In the genomic region with DNA sequence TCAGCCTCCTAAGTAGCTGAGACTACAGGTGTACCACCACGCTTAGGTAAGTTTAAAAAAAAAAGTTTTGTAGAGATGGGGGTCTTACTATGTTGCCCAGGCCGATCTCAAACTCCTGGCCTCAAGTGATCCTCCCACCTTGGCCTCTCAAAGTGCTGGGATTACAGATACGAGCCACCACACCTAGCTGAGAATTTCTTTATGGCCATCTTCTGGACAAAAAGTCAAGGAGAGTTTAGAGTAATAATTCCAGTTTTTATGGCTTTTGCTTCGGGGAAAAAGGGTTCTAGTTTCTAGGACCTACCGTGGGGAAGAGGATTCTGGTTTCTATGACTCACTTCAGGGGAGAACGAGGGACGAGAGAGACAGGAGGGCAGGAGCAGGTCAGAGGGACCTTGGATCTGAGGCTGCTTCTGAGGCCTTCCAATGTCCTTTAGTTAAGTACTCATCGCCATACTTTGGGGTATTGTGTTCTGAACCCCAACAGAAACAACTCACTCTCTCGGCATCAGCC, we compare ENCODE assay signal across 12 cellular contexts.
A peak's percentile ranks its signal among the peaks of the same experiment; 100 is the strongest.
DNase-seq lines count a peak whose midpoint lies in the region; ATAC-seq and TF ChIP-seq lines count a peak whose summit lies in the region.
"Had no signal": no experiment of that assay in that cellular context is flagged by ENCODE, and none has a peak within 500 bp of the region (broad histone marks: within the 10 kb centered on the region; RNA-seq: fewer than 3 reads in every experiment).

No MANE protein-coding gene starts in this region.

- intact Hi-C loops in heart left ventricle (cut with DNase I), result no loop called here
- intact Hi-C loops in cardiac septum (cut with DNase I), result no loop called here
- intact Hi-C loops in activated CD8-positive, alpha-beta T cell treated with anti-CD3 and anti-CD28 coated beads for 36 hours (cut with micrococcal nuclease), result loop anchor here (5.0 kb wide), 2 partner anchors 76 to 131 kb away; no protein-coding TSS in a partner anchor
- intact Hi-C loops in left colon (cut with DNase I, micrococcal nuclease), result no loop called here

- POLR2A ChIA-PET in activated CD8-positive, alpha-beta T cell treated with anti-CD3 and anti-CD28 coated beads for 36 hours (lab: Charles Lee), result interaction anchor here (0.9 to 13.9 kb wide), 6 partner anchors 20 to 94 kb away, joined by 3 to 212 read pairs (median 30); partner anchors contain the start of genes FLOT1 and IER3

- TF ChIP-seq POLR2A in heart left ventricle (IDR thresholded peaks at IDR 0.05), result no peak

- WGBS in heart left ventricle, 4 donors, result 86 to 92% (median 88%) methylated on average over 9 of the region's 9 CpGs

- H3K9me3 ChIP-seq in heart left ventricle (no peaks in the 10 kb centered on the region), thoracic aorta (no peaks in the 10 kb centered on the region), MG63 (no peaks in the 10 kb centered on the region)

- H3K27ac ChIP-seq in heart left ventricle, result peak overlapping the region in 7 of 12 donors; percentile 25 to 88 (median 46)
- H3K27ac ChIP-seq in thoracic aorta, result peak overlapping the region; percentile 8 to 63

- peaks cover 68% of the 10 kb centered on the region for H3K36me3 Mint-ChIP-seq in activated CD8-positive, alpha-beta T cell treated with anti-CD3 and anti-CD28 coated beads for 36 hours (ENCODE audit: low read depth)

- peak overlapping the region; percentile 98 for H3K27ac Mint-ChIP-seq in activated CD8-positive, alpha-beta T cell treated with anti-CD3 and anti-CD28 coated beads for 36 hours

- H3K36me3 ChIP-seq in heart left ventricle (no peaks in the 10 kb centered on the region), thoracic aorta (no peaks in the 10 kb centered on the region), MG63 (no peaks in the 10 kb centered on the region)

- DNase-seq in heart left ventricle, result no peak
- DNase-seq in cardiac septum (ENCODE audit: low spot score), result no peak
- no peak for DNase-seq in activated CD8-positive, alpha-beta T cell treated with anti-CD3 and anti-CD28 coated beads for 36 hours
- peak in 1 of 2 donors; percentile 46 for DNase-seq in left colon
- DNase-seq in thoracic aorta (ENCODE audit: low spot score), result no peak
- no peak for DNase-seq in DMS79 (lab: John Stamatoyannopoulos, UW)
- no peak for DNase-seq in MG63
- DNase-seq: glutamatergic neuron, midbrain had no signal

- ATAC-seq in heart left ventricle (no peak), left colon (peak; percentile 55), thoracic aorta (ENCODE audit: insufficient number of reproducible peaks, low FRiP score, low read depth) (no peak), HG03045 (IDR thresholded peaks at IDR 0.05; ENCODE audit: unreplicated experiment) (no peak)
- ATAC-seq in activated CD8-positive, alpha-beta T cell treated with anti-CD3 and anti-CD28 coated beads for 36 hours, result no peak

- peaks cover 83% of the 10 kb centered on the region for H3K4me1 Mint-ChIP-seq in activated CD8-positive, alpha-beta T cell treated with anti-CD3 and anti-CD28 coated beads for 36 hours (ENCODE audit: low read depth)

- H3K27me3 ChIP-seq in heart left ventricle (no peaks in the 10 kb centered on the region), thoracic aorta (replicated peaks; ENCODE audit: insufficient read depth) (no peaks in the 10 kb centered on the region), MG63 (no peaks in the 10 kb centered on the region)

- TF ChIP-seq CTCF in heart left ventricle (IDR thresholded peaks at IDR 0.05) (no peak), thoracic aorta (IDR thresholded peaks at IDR 0.05) (no peak)
- no peak for TF ChIP-seq CTCF in activated CD8-positive, alpha-beta T cell treated with anti-CD3 and anti-CD28 coated beads for 36 hours (IDR thresholded peaks at IDR 0.05)

- CTCF ChIA-PET in activated CD8-positive, alpha-beta T cell treated with anti-CD3 and anti-CD28 coated beads for 36 hours (lab: Charles Lee), result interaction anchor here (1.2 kb wide), 2 partner anchors 26 to 67 kb away, joined by 3 to 4 read pairs; no protein-coding TSS in a partner anchor

- H3K4me3 ChIP-seq in heart left ventricle (no peak overlapping the region), thoracic aorta (no peak overlapping the region), MG63 (no peak overlapping the region)

- H3K9me3 Mint-ChIP-seq in activated CD8-positive, alpha-beta T cell treated with anti-CD3 and anti-CD28 coated beads for 36 hours, result peaks cover 38% of the 10 kb centered on the region
- H3K9me3 Mint-ChIP-seq: central memory CD8-positive, alpha-beta T cell; IgD-negative memory B cell had no signal

- no peaks in the 10 kb centered on the region for H3K27me3 Mint-ChIP-seq in activated CD8-positive, alpha-beta T cell treated with anti-CD3 and anti-CD28 coated beads for 36 hours
- H3K27me3 Mint-ChIP-seq: central memory CD8-positive, alpha-beta T cell had no signal

- H3K4me3 Mint-ChIP-seq in activated CD8-positive, alpha-beta T cell treated with anti-CD3 and anti-CD28 coated beads for 36 hours, result peak overlapping the region; percentile 41
- H3K4me3 Mint-ChIP-seq: central memory CD8-positive, alpha-beta T cell had no signal

- H3K4me1 ChIP-seq in heart left ventricle (peaks cover 0 to 48% (median 12%) of the 10 kb centered on the region in 12 donors), thoracic aorta (ENCODE audit: control insufficient read depth in 1 of 2, low read depth in 2 of 2) (peaks cover 18 to 22% of the 10 kb centered on the region in 2 donors)
